ENCODE assay signal across 24 cellular contexts in the genomic region with DNA sequence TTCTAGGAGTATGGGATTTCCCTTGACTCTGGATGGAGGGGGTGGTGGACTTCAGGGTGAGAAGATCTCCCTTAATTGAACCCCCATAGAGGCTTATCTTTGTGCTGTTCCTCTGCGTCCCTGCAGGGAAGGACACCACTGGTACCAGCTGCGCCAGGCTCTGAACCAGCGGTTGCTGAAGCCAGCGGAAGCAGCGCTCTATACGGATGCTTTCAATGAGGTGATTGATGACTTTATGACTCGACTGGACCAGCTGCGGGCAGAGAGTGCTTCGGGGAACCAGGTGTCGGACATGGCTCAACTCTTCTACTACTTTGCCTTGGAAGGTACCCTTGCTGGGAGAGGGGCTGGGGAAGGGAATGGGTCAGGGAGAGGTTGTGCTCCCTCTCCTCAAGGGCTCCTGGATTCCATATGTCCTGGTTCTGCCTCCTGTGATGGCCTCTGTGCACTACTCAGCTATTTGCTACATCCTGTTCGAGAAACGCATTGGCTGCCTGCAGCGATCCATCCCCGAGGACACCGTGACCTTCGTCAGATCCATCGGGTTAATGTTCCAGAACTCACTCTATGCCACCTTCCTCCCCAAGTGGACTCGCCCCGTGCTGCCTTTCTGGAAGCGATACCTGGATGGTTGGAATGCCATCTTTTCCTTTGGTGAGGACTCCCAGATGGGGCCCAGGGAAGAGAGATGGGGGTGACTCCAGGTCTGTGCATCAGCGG. TPM values are rescaled to one million over a fixed set of nuclear protein-coding genes. Genes with fewer than 3 reads are reported as not detected.
DNase-seq lines count a peak whose midpoint lies in the region; FAIRE-seq and TF ChIP-seq lines count a peak whose summit lies in the region.
"Had no signal": no experiment of that assay in that cellular context is flagged by ENCODE, and none has a peak within 500 bp of the region (broad histone marks: within the 10 kb centered on the region; RNA-seq: fewer than 3 reads in every experiment).

No MANE protein-coding gene starts in this region.

- no peak for FAIRE-seq in H1 (lab: Jason Lieb, UNC)
- FAIRE-seq: A549, GM12891, GM19239 had no signal

- peak overlapping the region; percentile 16 for H3K27ac Mint-ChIP-seq in activated naive CD8-positive, alpha-beta T cell
- no peak overlapping the region for H3K27ac Mint-ChIP-seq in activated naive CD8-positive, alpha-beta T cell treated with anti-CD3 and anti-CD28 coated beads for 36 hours
- H3K27ac Mint-ChIP-seq: CD4-positive, alpha-beta memory T cell had no signal

- no peak overlapping the region for H3K4me3 Mint-ChIP-seq in activated naive CD8-positive, alpha-beta T cell
- no peak overlapping the region for H3K4me3 Mint-ChIP-seq in activated naive CD8-positive, alpha-beta T cell treated with anti-CD3 and anti-CD28 coated beads for 36 hours
- H3K4me3 Mint-ChIP-seq: CD4-positive, alpha-beta memory T cell had no signal

- TF ChIP-seq CTCF in GM13977 (IDR thresholded peaks at IDR 0.05; ENCODE audit: extremely low read depth, insufficient read depth, missing control alignments) (no peak), H1 (IDR thresholded peaks at IDR 0.05; ENCODE audit: control extremely low read depth in 1 of 3, insufficient read depth in 1 of 3, low read depth in 1 of 3, low read length in 3 of 3) (no peak)

- no peak overlapping the region for H3K18ac ChIP-seq in H1 (ENCODE audit: extremely low read depth, low read length)

- H3K4me2 ChIP-seq in H1 (ENCODE audit: insufficient read depth in 1 of 2, low read depth in 2 of 2, low read length in 2 of 2), result no peak overlapping the region
- H3K4me2 ChIP-seq: A549 had no signal

- no peak overlapping the region for H3K4ac ChIP-seq in H1 (replicated peaks; ENCODE audit: insufficient read length, low read depth, low read length)

- no peak overlapping the region for H2AFZ ChIP-seq in H1 (ENCODE audit: low read length)
- H2AFZ ChIP-seq: GM23248 had no signal

- H3K27me3 ChIP-seq in H1 (replicated peaks in 1 of 4; ENCODE audit: control insufficient read depth in 3 of 4, extremely low read depth in 1 of 4, insufficient read depth in 3 of 4, low read length in 3 of 4), result no peaks in the 10 kb centered on the region

- WGBS in H1 (ENCODE audit: extremely low coverage in 1 of 2, insufficient coverage in 1 of 2, insufficient read length in 1 of 2, insufficient replicate concordance in 2 of 2, low coverage in 1 of 2, low lambda C conversion rate in 2 of 2, missing lambda C conversion rate in 1 of 2), 2 experiments, result 95% methylated on average over 21 of the region's 21 CpGs; no CpG with 5 or more reads in 1 of the 2 experiments

- H2BK15ac ChIP-seq in H1 (ENCODE audit: low read length), result 0 out of 2 replicates have a peak overlapping the region, but pooled peaks have one; percentile 53

- no peaks in the 10 kb centered on the region for H3K9me3 Mint-ChIP-seq in activated naive CD8-positive, alpha-beta T cell (ENCODE audit: low read depth)
- H3K9me3 Mint-ChIP-seq in activated naive CD8-positive, alpha-beta T cell treated with anti-CD3 and anti-CD28 coated beads for 36 hours, result no peaks in the 10 kb centered on the region
- H3K9me3 Mint-ChIP-seq: CD4-positive, alpha-beta memory T cell had no signal

- no peak for TF ChIP-seq RAD21 in H1 (IDR thresholded peaks at IDR 0.05 in 1 of 2, conservative IDR thresholded peaks at IDR 0.05 in 1 of 2; ENCODE audit: low read depth in 2 of 2, low read length in 2 of 2)

- CTCF ChIA-PET in H1 (lab: Charles Lee; ENCODE audit: partially characterized antibody), result interaction anchor here (0.8 to 1.6 kb wide), 4 partner anchors 35 to 85 kb away, joined by 3 to 5 read pairs (median 5); no protein-coding TSS in a partner anchor

- peaks cover 14% of the 10 kb centered on the region for H3K27me3 Mint-ChIP-seq in activated naive CD8-positive, alpha-beta T cell
- peaks cover 31% of the 10 kb centered on the region for H3K27me3 Mint-ChIP-seq in activated naive CD8-positive, alpha-beta T cell treated with anti-CD3 and anti-CD28 coated beads for 36 hours

- in situ Hi-C loops in GM13977 (cut with MboI; ENCODE audit: low pct_unique_long_range_greater_than_20kb, low sequenced_read_pairs, unreplicated experiment), result no loop called here

- no peaks in the 10 kb centered on the region for H3K36me3 Mint-ChIP-seq in activated naive CD8-positive, alpha-beta T cell
- H3K36me3 Mint-ChIP-seq in activated naive CD8-positive, alpha-beta T cell treated with anti-CD3 and anti-CD28 coated beads for 36 hours, result no peaks in the 10 kb centered on the region
- H3K36me3 Mint-ChIP-seq: CD4-positive, alpha-beta memory T cell had no signal

- TF ChIP-seq EP300 in H1 (IDR thresholded peaks at IDR 0.05; ENCODE audit: borderline replicate concordance in 1 of 2, low read depth in 2 of 2, low read length in 2 of 2), result no peak

- no peak overlapping the region for H2BK5ac ChIP-seq in H1 (ENCODE audit: low read depth, low read length)

- no peak overlapping the region for H4K91ac ChIP-seq in H1 (replicated peaks; ENCODE audit: insufficient read length, low read length)

- H3K27ac ChIP-seq in H1 (ENCODE audit: low read depth, low read length), result no peak overlapping the region
- H3K27ac ChIP-seq: A549, GM23248 had no signal

- no peaks in the 10 kb centered on the region for H3K79me2 ChIP-seq in H1 (ENCODE audit: control insufficient read depth in 1 of 2, insufficient read depth in 2 of 2, low read length in 2 of 2)

- no peak overlapping the region for H2BK20ac ChIP-seq in H1 (ENCODE audit: low read length)

- no peaks in the 10 kb centered on the region for H3K79me1 ChIP-seq in H1 (ENCODE audit: low read depth, low read length)

- no peak overlapping the region for H3K23ac ChIP-seq in H1 (ENCODE audit: insufficient read length)

- no peak overlapping the region for H3K9ac ChIP-seq in H1 (replicated peaks in 1 of 4; ENCODE audit: extremely low read depth in 1 of 4, low read depth in 3 of 4, low read length in 3 of 4)
- H3K9ac ChIP-seq: GM23248 had no signal

- H3K4me1 Mint-ChIP-seq in activated naive CD8-positive, alpha-beta T cell (ENCODE audit: low read depth), result no peaks in the 10 kb centered on the region
- no peaks in the 10 kb centered on the region for H3K4me1 Mint-ChIP-seq in activated naive CD8-positive, alpha-beta T cell treated with anti-CD3 and anti-CD28 coated beads for 36 hours
- H3K4me1 Mint-ChIP-seq: CD4-positive, alpha-beta memory T cell had no signal

- no peak overlapping the region for H3K14ac ChIP-seq in H1 (ENCODE audit: insufficient read length)

- H2AK5ac ChIP-seq in H1 (ENCODE audit: low read depth, low read length), result no peak overlapping the region

- TF ChIP-seq POLR2A in H1 (IDR thresholded peaks at IDR 0.05; ENCODE audit: control extremely low read depth in 1 of 2, low read depth in 2 of 2, low read length in 2 of 2), result no peak

- no peak overlapping the region for H4K5ac ChIP-seq in H1 (ENCODE audit: insufficient read length, low read depth, low read length)

- H2BK12ac ChIP-seq in H1 (ENCODE audit: low read depth, low read length), result no peak overlapping the region

- H3K56ac ChIP-seq in H1 (replicated peaks; ENCODE audit: insufficient read length, low read depth, low read length), result no peak overlapping the region

- H3K9me3 ChIP-seq in H1 (ENCODE audit: insufficient read depth in 2 of 2, low read depth in 1 of 2, low read length in 1 of 2), result no peaks in the 10 kb centered on the region
- H3K9me3 ChIP-seq: A549, HAP-1 had no signal

- no peaks in the 10 kb centered on the region for H3K23me2 ChIP-seq in H1 (ENCODE audit: low read depth, low read length)

- POLR2A ChIA-PET in H1 (lab: Charles Lee; ENCODE audit: partially characterized antibody), result interaction anchor here (0.8 kb wide), 1 partner anchor 17 kb away, joined by 3 read pairs; no protein-coding TSS in a partner anchor

- H3K4me3 ChIP-seq in H1 (ENCODE audit: extremely low read depth in 1 of 4, insufficient read depth in 2 of 4, low read depth in 3 of 4, low read length in 4 of 4), result no peak overlapping the region
- H3K4me3 ChIP-seq: A549, GM23248, HAP-1 had no signal

- no peaks in the 10 kb centered on the region for H3K36me3 ChIP-seq in H1 (ENCODE audit: control insufficient read depth in 2 of 4, insufficient read depth in 4 of 4, low read length in 3 of 4)
- H3K36me3 ChIP-seq: HAP-1 had no signal

- no peak overlapping the region for H2BK120ac ChIP-seq in H1 (replicated peaks; ENCODE audit: low read depth, low read length)

- no peaks in the 10 kb centered on the region for H3K4me1 ChIP-seq in H1 (replicated peaks in 1 of 4; ENCODE audit: control insufficient read depth in 3 of 4, insufficient read depth in 4 of 4, low read length in 3 of 4)
- H3K4me1 ChIP-seq: A549, HAP-1 had no signal

- intact Hi-C loops in posterior vena cava (cut with DNase I), result no loop called here

- no peaks in the 10 kb centered on the region for H4K20me1 ChIP-seq in H1 (replicated peaks in 1 of 2; ENCODE audit: control insufficient read depth in 1 of 2, insufficient read depth in 2 of 2, low read length in 2 of 2)

- no peak for DNase-seq in activated naive CD8-positive, alpha-beta T cell treated with anti-CD3 and anti-CD28 coated beads for 36 hours
- DNase-seq in GM13977 (ENCODE audit: low spot score), result peak; percentile 2
- DNase-seq in H1 (ENCODE audit: low read depth in 1 of 2, low spot score in 2 of 2), result no peak
- DNase-seq in posterior vena cava (ENCODE audit: low spot score), result peak; percentile 63
- no peak for DNase-seq in AG08396 (ENCODE audit: low spot score)
- no peak for DNase-seq in NCI-H2107 (lab: John Stamatoyannopoulos, UW)
- DNase-seq: 8988T; ACHN; C1 segment of cervical spinal cord; Calu3; CD4-positive, alpha-beta memory T cell; COR-L47; DMS53; DMS79 treated with DMSO at 0.1 percent for 48 hours; GM23248 had no signal

- H4K8ac ChIP-seq in H1 (ENCODE audit: extremely low read depth, insufficient read depth, low read length), result no peak overlapping the region

RNA-seq across cellular contexts. Expression of a gene that starts 19.3 kb away (rescaled TPM):
- total RNA-seq in activated naive CD8-positive, alpha-beta T cell treated with anti-CD3 and anti-CD28 coated beads for 36 hours, result not detected
- total RNA-seq in H1 (2021; fragmentation: NEBNext Ultra II Directional; extraction: Animal tissue kit (Norgen Biotek cat#: 25700)), result not detected in 2 replicates
- polyA plus RNA-seq in H1 (2011; rRNA removed), result not detected in 2 replicates
- polyA plus RNA-seq in H1 (2011; cell fraction: cytosol; rRNA removed), result not detected
- polyA plus RNA-seq in H1 (2011; cell fraction: nucleus; rRNA removed), result not detected
- not detected in 4 replicates for polyA plus RNA-seq in H1 (2012, experiment 1 of 2)
- polyA plus RNA-seq in H1 (2012, experiment 2 of 2), result not detected
- polyA plus RNA-seq in H1 (2013, experiment 1 of 2), result not detected
- not detected for polyA plus RNA-seq in H1 (2013, experiment 2 of 2)
- not detected in 2 replicates for polyA minus RNA-seq in H1 (2011; rRNA and poly(A)+ RNA removed)
- polyA minus RNA-seq in H1 (2011; cell fraction: cytosol; rRNA and poly(A)+ RNA removed), result not detected
- not detected for polyA minus RNA-seq in H1 (2011; cell fraction: nucleus; rRNA and poly(A)+ RNA removed)
- total RNA-seq in posterior vena cava, result under 1 TPM in 1 of 2 donors, not detected in 1; 0.23 TPM
- total RNA-seq: Calu3; CD4-positive, alpha-beta memory T cell; Daoy; G401; GM23248; H4 had no signal
- polyA plus RNA-seq: A549; BJ; CD4-positive, alpha-beta memory T cell; GM23248 had no signal

RNA-seq across cellular contexts. Expression of a gene that starts 30.3 kb away (rescaled TPM):
- total RNA-seq in activated naive CD8-positive, alpha-beta T cell treated with anti-CD3 and anti-CD28 coated beads for 36 hours, result not detected
- total RNA-seq in H1 (2021; fragmentation: NEBNext Ultra II Directional; extraction: Animal tissue kit (Norgen Biotek cat#: 25700)), result 3.9 and 5.4 TPM in 2 replicates
- 12.9 and 14.7 TPM in 2 replicates for polyA plus RNA-seq in H1 (2011; rRNA removed)
- polyA plus RNA-seq in H1 (2011; cell fraction: cytosol; rRNA removed), result 12.8 TPM
- 14.4 TPM for polyA plus RNA-seq in H1 (2011; cell fraction: nucleus; rRNA removed)
- 8.6 to 12.4 TPM (median 10.8 TPM) in 4 replicates for polyA plus RNA-seq in H1 (2012, experiment 1 of 2)
- polyA plus RNA-seq in H1 (2012, experiment 2 of 2), result 8.5 TPM
- 4.6 TPM for polyA plus RNA-seq in H1 (2013, experiment 1 of 2)
- 4.4 TPM for polyA plus RNA-seq in H1 (2013, experiment 2 of 2)
- polyA minus RNA-seq in H1 (2011; rRNA and poly(A)+ RNA removed), result 12.0 and 14.9 TPM in 2 replicates
- 5.4 TPM for polyA minus RNA-seq in H1 (2011; cell fraction: cytosol; rRNA and poly(A)+ RNA removed)
- polyA minus RNA-seq in H1 (2011; cell fraction: nucleus; rRNA and poly(A)+ RNA removed), result 3.7 TPM
- 10 to 100 TPM in 1 of 2 donors, 1 to 10 TPM in 1; 9.0 to 18.7 TPM for total RNA-seq in posterior vena cava
- total RNA-seq: G401 had no signal

RNA-seq across cellular contexts. Expression of a gene that starts 47.3 kb away (rescaled TPM):
- total RNA-seq in activated naive CD8-positive, alpha-beta T cell treated with anti-CD3 and anti-CD28 coated beads for 36 hours, result under 1 TPM in 1 of 2 experiments, not detected in 1; 0.21 TPM
- total RNA-seq in H1 (2021; fragmentation: NEBNext Ultra II Directional; extraction: Animal tissue kit (Norgen Biotek cat#: 25700)), result not detected in 2 replicates
- not detected in 2 replicates for polyA plus RNA-seq in H1 (2011; rRNA removed)
- not detected for polyA plus RNA-seq in H1 (2011; cell fraction: cytosol; rRNA removed)
- polyA plus RNA-seq in H1 (2011; cell fraction: nucleus; rRNA removed), result not detected
- not detected in 4 replicates for polyA plus RNA-seq in H1 (2012, experiment 1 of 2)
- polyA plus RNA-seq in H1 (2012, experiment 2 of 2), result not detected
- not detected for polyA plus RNA-seq in H1 (2013, experiment 1 of 2)
- not detected for polyA plus RNA-seq in H1 (2013, experiment 2 of 2)
- polyA minus RNA-seq in H1 (2011; rRNA and poly(A)+ RNA removed), result not detected in 2 replicates
- not detected for polyA minus RNA-seq in H1 (2011; cell fraction: cytosol; rRNA and poly(A)+ RNA removed)
- not detected for polyA minus RNA-seq in H1 (2011; cell fraction: nucleus; rRNA and poly(A)+ RNA removed)
- under 1 TPM; 0.23 to 0.24 TPM for total RNA-seq in posterior vena cava
- total RNA-seq: Calu3, GM23248 had no signal
- polyA plus RNA-seq: BJ; CD4-positive, alpha-beta memory T cell; GM23248 had no signal

Comparison
In these comparisons a context has a peak if more than half of its experiments do, and no peak if none do; other contexts are left out.
1. DNase-seq: peak in GM13977 (single experiment) and posterior vena cava (single experiment); none in activated naive CD8-positive, alpha-beta T cell treated with anti-CD3 and anti-CD28 coated beads for 36 hours (single experiment), H1 (0 of 2), AG08396 (single experiment) and NCI-H2107 (single experiment).